In the genomic region with DNA sequence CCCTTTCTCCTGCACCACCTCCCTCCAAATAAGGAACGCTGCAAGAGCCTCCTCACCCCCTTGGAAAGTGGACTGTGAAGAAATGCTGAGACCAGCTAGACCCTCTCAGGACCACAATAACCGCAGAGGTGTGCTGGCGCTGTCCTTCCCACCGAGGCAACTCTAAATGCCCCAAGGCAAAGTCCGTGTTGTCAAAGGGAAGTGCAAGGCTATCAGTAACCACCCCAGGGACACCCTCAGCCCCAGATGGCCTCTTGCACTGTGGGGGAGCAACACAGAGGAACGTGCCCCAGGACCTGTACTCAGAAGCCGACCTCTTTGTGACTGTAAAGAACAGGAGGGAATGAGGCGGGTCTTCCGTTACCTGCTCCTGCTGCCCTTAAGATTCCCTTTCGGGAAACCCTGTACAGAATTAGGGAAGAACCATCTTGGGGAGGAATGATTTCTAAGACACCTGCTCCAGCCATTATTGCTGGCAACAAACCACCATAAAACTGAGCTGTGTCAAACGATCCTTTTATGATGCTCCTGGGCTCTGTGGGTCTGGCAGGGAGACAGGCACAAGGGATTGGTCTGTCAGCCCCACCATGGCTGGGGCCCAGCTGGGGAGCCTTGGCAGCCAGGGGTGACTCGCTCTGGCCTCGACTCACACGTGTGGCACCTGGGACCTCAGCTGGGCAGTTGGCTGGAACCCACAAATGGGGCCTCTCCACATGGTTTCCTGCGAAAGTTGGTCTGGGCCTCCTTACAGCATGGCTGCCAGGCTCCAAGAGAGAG, we compare ENCODE assay signal across 22 cellular contexts.
"Had no signal": no experiment of that assay in that cellular context is flagged by ENCODE, and none has a peak within 500 bp of the region (broad histone marks: within the 10 kb centered on the region; RNA-seq: fewer than 3 reads in every experiment).

No MANE protein-coding gene starts in this region.

- H3K27ac ChIP-seq: body of pancreas, cardiac muscle cell, esophagus squamous epithelium, left lung, spleen, thoracic aorta, upper lobe of left lung, VCaP had no signal

- ATAC-seq: activated CD4-positive, CD25-positive, alpha-beta regulatory T cell treated with anti-CD3 and anti-CD28 coated beads, Interleukin-2, amount 50 U/mL, for 24 hours; body of pancreas; left lung; naive thymus-derived CD8-positive, alpha-beta T cell had no signal

- H3K27me3 ChIP-seq: body of pancreas, spleen, upper lobe of left lung had no signal

- H3K4me3 ChIP-seq: body of pancreas, cardiac muscle cell, esophagus squamous epithelium, left lung, lung, spleen, thoracic aorta, upper lobe of left lung had no signal

- H3K4me1 ChIP-seq: body of pancreas, esophagus squamous epithelium, left lung, upper lobe of left lung had no signal

- H3K36me3 ChIP-seq: cardiac muscle cell, esophagus squamous epithelium, left lung, spleen, thoracic aorta, upper lobe of left lung had no signal

- H3K9me3 ChIP-seq: body of pancreas, esophagus squamous epithelium, left lung, spleen, thoracic aorta, upper lobe of left lung had no signal

- DNase-seq: activated CD4-positive, alpha-beta memory T cell treated with anti-CD3 and anti-CD28 coated beads, Interleukin-2, amount 10 ng/mL, durations not matched to agents 7 days and 5 days; activated CD4-positive, alpha-beta T cell treated with anti-CD3 and anti-CD28 coated beads, Interleukin-2, amount 10 ng/mL, durations not matched to agents 24 days and 14 days; activated gamma-delta T cell; activated naive CD4-positive, alpha-beta T cell treated with anti-CD3 and anti-CD28 coated beads, Interleukin-2, amount 50 U/mL, for 16 hours; anterior cingulate cortex; body of pancreas; cortex of kidney; endodermal cell; esophagus squamous epithelium; kidney; left lung; naive thymus-derived CD8-positive, alpha-beta T cell; retina; spleen; stimulated activated CD4-positive, alpha-beta T cell treated with anti-CD3 and anti-CD28 coated beads, Interleukin-4, amount 100 ng/mL, for 1 hour; stimulated activated naive CD4-positive, alpha-beta T cell treated with Interleukin-2 at 50 U/mL for 16 hours had no signal
